ENCODE assay signal across 23 cellular contexts in the genomic region with DNA sequence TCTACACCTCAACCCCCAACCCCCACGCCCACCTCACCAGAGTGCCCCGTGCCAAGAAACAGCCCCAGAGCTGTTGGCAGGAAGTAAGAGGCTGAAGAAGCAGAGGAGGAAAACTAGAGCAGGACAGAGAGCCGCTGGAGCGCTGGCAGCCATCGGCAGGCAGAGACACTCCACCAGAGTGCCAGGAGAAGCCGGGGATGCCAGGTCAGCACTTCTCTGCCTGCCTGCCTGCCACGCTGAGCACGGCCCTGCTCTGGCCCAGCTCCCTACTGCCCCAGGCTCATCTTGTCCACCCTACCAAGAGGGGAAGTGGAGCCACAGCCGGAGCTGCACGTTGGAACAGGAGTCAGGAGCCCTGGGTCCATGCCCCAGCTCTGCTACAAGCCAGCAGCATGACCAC. TPM values are rescaled to one million over a fixed set of nuclear protein-coding genes. Genes with fewer than 3 reads are reported as not detected.
A peak's percentile ranks its signal among the peaks of the same experiment; 100 is the strongest.
DNase-seq lines count a peak whose midpoint lies in the region; ATAC-seq, FAIRE-seq and TF ChIP-seq lines count a peak whose summit lies in the region.
"Had no signal": no experiment of that assay in that cellular context is flagged by ENCODE, and none has a peak within 500 bp of the region (broad histone marks: within the 10 kb centered on the region; RNA-seq: fewer than 3 reads in every experiment).

No MANE protein-coding gene starts in this region.

- no peak overlapping the region for H4K91ac ChIP-seq in H1 (replicated peaks; ENCODE audit: insufficient read length, low read length)
- H4K91ac ChIP-seq in neuronal stem cell (ENCODE audit: low read depth, low read length, poor library complexity): no peak overlapping the region

- H4K20me1 ChIP-seq in H1 (replicated peaks in 1 of 2; ENCODE audit: control insufficient read depth in 1 of 2, insufficient read depth in 2 of 2, low read length in 2 of 2): peaks cover 2 to 3% of the 10 kb centered on the region in 2 experiments

- H3K9me3 ChIP-seq in H1 (ENCODE audit: insufficient read depth in 2 of 2, low read depth in 1 of 2, low read length in 1 of 2) (no peaks in the 10 kb centered on the region), neuronal stem cell (replicated peaks in 1 of 2; ENCODE audit: control insufficient read depth in 2 of 2, insufficient read depth in 1 of 2, low read depth in 1 of 2, low read length in 2 of 2) (no peaks in the 10 kb centered on the region), tibial nerve (no peaks in the 10 kb centered on the region)
- H3K9me3 ChIP-seq: HAP-1, neutrophil, Peyer's patch, SK-N-SH, stomach, upper lobe of left lung had no signal

- no peak overlapping the region for H3K18ac ChIP-seq in H1 (ENCODE audit: extremely low read depth, low read length)
- peak overlapping the region; percentile 50 for H3K18ac ChIP-seq in neuronal stem cell (ENCODE audit: low read length)

- H2BK20ac ChIP-seq in H1 (ENCODE audit: low read length): no peak overlapping the region

- H3K27ac Mint-ChIP-seq in natural killer cell: peak overlapping the region in 1 of 2 donors; percentile 87
- no peak overlapping the region for H3K27ac Mint-ChIP-seq in natural killer cell treated with Interleukin-12 subunit alpha and Interleukin-12 subunit beta and Interleukin-15 and Interleukin-18, amount 100 ng/mL, for 72 hours
- H3K27ac Mint-ChIP-seq: CD14-positive monocyte; T-helper 2 cell treated with Interferon-gamma antibody and Interleukin-4, amounts not matched to agents 5 μg/mL and 100 μg/mL, for 36 hours had no signal

- no peak overlapping the region for H3K9ac ChIP-seq in H1 (replicated peaks in 1 of 4; ENCODE audit: extremely low read depth in 1 of 4, low read depth in 3 of 4, low read length in 3 of 4)
- H3K9ac ChIP-seq in neuronal stem cell (ENCODE audit: low read depth, low read length, poor library complexity): peak overlapping the region; percentile 52
- H3K9ac ChIP-seq: SK-N-SH had no signal

- no peaks in the 10 kb centered on the region for H3K79me2 ChIP-seq in H1 (ENCODE audit: control insufficient read depth in 1 of 2, insufficient read depth in 2 of 2, low read length in 2 of 2)

- H3K56ac ChIP-seq in H1 (replicated peaks; ENCODE audit: insufficient read length, low read depth, low read length): no peak overlapping the region

- H3K4ac ChIP-seq in H1 (replicated peaks; ENCODE audit: insufficient read length, low read depth, low read length) (no peak overlapping the region), neuronal stem cell (ENCODE audit: low read length) (no peak overlapping the region)

- no peak for TF ChIP-seq EP300 in H1 (IDR thresholded peaks at IDR 0.05; ENCODE audit: borderline replicate concordance in 1 of 2, low read depth in 2 of 2, low read length in 2 of 2)
- TF ChIP-seq EP300 in tibial nerve (IDR thresholded peaks at IDR 0.05): no peak

- H3K23ac ChIP-seq in H1 (ENCODE audit: insufficient read length) (no peak overlapping the region), neuronal stem cell (ENCODE audit: low read depth, low read length, poor library complexity) (no peak overlapping the region)

- CTCF ChIA-PET in H1 (lab: Charles Lee; ENCODE audit: partially characterized antibody): interaction anchor here (0.7 to 6.1 kb wide), 10 partner anchors 9 to 117 kb away, joined by 3 to 34 read pairs (median 6); no protein-coding TSS in a partner anchor

- H3K4me1 ChIP-seq in H1 (replicated peaks in 1 of 4; ENCODE audit: control insufficient read depth in 3 of 4, insufficient read depth in 4 of 4, low read length in 3 of 4) (peaks cover 0 to 8% (median under 1%) of the 10 kb centered on the region in 4 experiments; a peak in 5 of 7 replicates), neuronal stem cell (ENCODE audit: control insufficient read depth in 2 of 2, insufficient read depth in 1 of 2, low read depth in 1 of 2, low read length in 2 of 2) (peaks cover 3% of the 10 kb centered on the region in 2 donors), tibial nerve (no peaks in the 10 kb centered on the region)
- H3K4me1 ChIP-seq: HAP-1, Peyer's patch, stomach had no signal

- H3K14ac ChIP-seq in H1 (ENCODE audit: insufficient read length) (no peak overlapping the region), neuronal stem cell (ENCODE audit: low read length) (no peak overlapping the region)

- H3K4me2 ChIP-seq in H1 (ENCODE audit: insufficient read depth in 1 of 2, low read depth in 2 of 2, low read length in 2 of 2) (no peak overlapping the region), neuronal stem cell (ENCODE audit: insufficient read depth, low read length, poor library complexity, severe bottlenecking) (no peak overlapping the region)
- H3K4me2 ChIP-seq: SK-N-SH had no signal

- no peak overlapping the region for H2BK5ac ChIP-seq in H1 (ENCODE audit: low read depth, low read length)
- no peak overlapping the region for H2BK5ac ChIP-seq in neuronal stem cell (ENCODE audit: low read length)

- H2BK120ac ChIP-seq in H1 (replicated peaks; ENCODE audit: low read depth, low read length) (no peak overlapping the region), neuronal stem cell (ENCODE audit: low read depth, low read length) (no peak overlapping the region)

- TF ChIP-seq POLR2A in H1 (IDR thresholded peaks at IDR 0.05; ENCODE audit: control extremely low read depth in 1 of 2, low read depth in 2 of 2, low read length in 2 of 2) (no peak), tibial nerve (IDR thresholded peaks at IDR 0.05) (no peak)

- H3K36me3 ChIP-seq in H1 (ENCODE audit: control insufficient read depth in 2 of 4, insufficient read depth in 4 of 4, low read length in 3 of 4) (no peaks in the 10 kb centered on the region), neuronal stem cell (replicated peaks in 1 of 2; ENCODE audit: control insufficient read depth in 2 of 2, insufficient read depth in 2 of 2, low read length in 2 of 2) (no peaks in the 10 kb centered on the region), tibial nerve (no peaks in the 10 kb centered on the region)
- H3K36me3 ChIP-seq: HAP-1, neutrophil, Peyer's patch, stomach, upper lobe of left lung had no signal

- WGBS in H1 (ENCODE audit: extremely low coverage in 1 of 2, insufficient coverage in 1 of 2, insufficient read length in 1 of 2, insufficient replicate concordance in 2 of 2, low coverage in 1 of 2, low lambda C conversion rate in 2 of 2, missing lambda C conversion rate in 1 of 2), 2 experiments: 89% methylated on average over 10 of the region's 10 CpGs; no CpG with 5 or more reads in 1 of the 2 experiments
- WGBS in neuronal stem cell (ENCODE audit: extremely low coverage in 2 of 2, insufficient read length in 2 of 2, insufficient replicate concordance in 1 of 2), 2 donors: no CpG with 5 or more reads among the region's 10 CpGs
- 61 to 77% methylated on average over 7 to 9 of the region's 10 CpGs for WGBS in tibial nerve, 2 donors

- no peak overlapping the region for H2AFZ ChIP-seq in H1 (ENCODE audit: low read length)
- H2AFZ ChIP-seq in neuronal stem cell (ENCODE audit: low read length): no peak overlapping the region

- no peaks in the 10 kb centered on the region; the same call in 1 of the 2 replicates for H3K79me1 ChIP-seq in H1 (ENCODE audit: low read depth, low read length)
- peaks cover 2% of the 10 kb centered on the region for H3K79me1 ChIP-seq in neuronal stem cell (ENCODE audit: low read depth, low read length)

- intact Hi-C loops in natural killer cell (cut with micrococcal nuclease): loop anchor here (2.0 kb wide), 1 partner anchor 43 kb away; no protein-coding TSS in a partner anchor

- POLR2A ChIA-PET in H1 (lab: Charles Lee; ENCODE audit: partially characterized antibody): interaction anchor here (0.9 to 2.2 kb wide), 2 partner anchors 8 to 51 kb away, joined by 3 to 7 read pairs; no protein-coding TSS in a partner anchor

- H2BK15ac ChIP-seq in H1 (ENCODE audit: low read length) (0 out of 2 replicates have a peak overlapping the region, but pooled peaks have one; percentile 46), neuronal stem cell (ENCODE audit: low read length) (no peak overlapping the region)

- H3K4me3 ChIP-seq in H1 (ENCODE audit: extremely low read depth in 1 of 4, insufficient read depth in 2 of 4, low read depth in 3 of 4, low read length in 4 of 4) (no peak overlapping the region), neuronal stem cell (ENCODE audit: low read length in 2 of 2) (no peak overlapping the region), tibial nerve (no peak overlapping the region)
- H3K4me3 ChIP-seq: HAP-1, lung, Peyer's patch, stomach, upper lobe of left lung had no signal

- FAIRE-seq in H1 (lab: Jason Lieb, UNC): no peak

- ATAC-seq in natural killer cell (no peak), GM19455 (IDR thresholded peaks at IDR 0.05; ENCODE audit: unreplicated experiment) (no peak), GM18498 (IDR thresholded peaks at IDR 0.05; ENCODE audit: unreplicated experiment) (no peak)
- ATAC-seq in natural killer cell treated with Interleukin-12 subunit alpha and Interleukin-12 subunit beta and Interleukin-15 and Interleukin-18, amount 100 ng/mL, for 72 hours: no peak

- TF ChIP-seq CTCF in natural killer cell (IDR thresholded peaks at IDR 0.05): no peak
- TF ChIP-seq CTCF in H1 (IDR thresholded peaks at IDR 0.05; ENCODE audit: control extremely low read depth in 1 of 3, insufficient read depth in 1 of 3, low read depth in 1 of 3, low read length in 3 of 3): no peak
- no peak for TF ChIP-seq CTCF in tibial nerve (IDR thresholded peaks at IDR 0.05)

- no peaks in the 10 kb centered on the region for H3K36me3 Mint-ChIP-seq in natural killer cell
- H3K36me3 Mint-ChIP-seq in natural killer cell treated with Interleukin-12 subunit alpha and Interleukin-12 subunit beta and Interleukin-15 and Interleukin-18, amount 100 ng/mL, for 72 hours: no peaks in the 10 kb centered on the region
- H3K36me3 Mint-ChIP-seq: CD14-positive monocyte had no signal

- peaks cover 42 to 72% of the 10 kb centered on the region in 2 donors for H3K4me1 Mint-ChIP-seq in natural killer cell
- peaks cover 15 to 22% of the 10 kb centered on the region in 2 donors for H3K4me1 Mint-ChIP-seq in natural killer cell treated with Interleukin-12 subunit alpha and Interleukin-12 subunit beta and Interleukin-15 and Interleukin-18, amount 100 ng/mL, for 72 hours (ENCODE audit: low read depth in 2 of 2)
- H3K4me1 Mint-ChIP-seq: CD14-positive monocyte had no signal

- TF ChIP-seq RAD21 in H1 (IDR thresholded peaks at IDR 0.05 in 1 of 2, conservative IDR thresholded peaks at IDR 0.05 in 1 of 2; ENCODE audit: low read depth in 2 of 2, low read length in 2 of 2): no peak

- no peaks in the 10 kb centered on the region for H3K23me2 ChIP-seq in H1 (ENCODE audit: low read depth, low read length)

- peak overlapping the region; percentile 58 for H3K4me3 Mint-ChIP-seq in natural killer cell
- no peak overlapping the region for H3K4me3 Mint-ChIP-seq in natural killer cell treated with Interleukin-12 subunit alpha and Interleukin-12 subunit beta and Interleukin-15 and Interleukin-18, amount 100 ng/mL, for 72 hours
- H3K4me3 Mint-ChIP-seq: CD14-positive monocyte; T-helper 2 cell treated with Interferon-gamma antibody and Interleukin-4, amounts not matched to agents 5 μg/mL and 100 μg/mL, for 36 hours had no signal

- no peaks in the 10 kb centered on the region for H3K9me3 Mint-ChIP-seq in natural killer cell
- H3K9me3 Mint-ChIP-seq in natural killer cell treated with Interleukin-12 subunit alpha and Interleukin-12 subunit beta and Interleukin-15 and Interleukin-18, amount 100 ng/mL, for 72 hours: no peaks in the 10 kb centered on the region
- H3K9me3 Mint-ChIP-seq: CD14-positive monocyte; T-helper 2 cell treated with Interferon-gamma antibody and Interleukin-4, amounts not matched to agents 5 μg/mL and 100 μg/mL, for 36 hours had no signal

- H3K27me3 ChIP-seq in H1 (replicated peaks in 1 of 4; ENCODE audit: control insufficient read depth in 3 of 4, extremely low read depth in 1 of 4, insufficient read depth in 3 of 4, low read length in 3 of 4) (no peaks in the 10 kb centered on the region; a peak in 1 of 7 replicates), neuronal stem cell (ENCODE audit: control insufficient read depth in 3 of 3, insufficient read depth in 3 of 3, low read depth in 1 of 3, low read length in 3 of 3) (peaks cover 0 to 26% (median 0%) of the 10 kb centered on the region in 3 experiments), tibial nerve (no peaks in the 10 kb centered on the region)
- H3K27me3 ChIP-seq: neutrophil, Peyer's patch, stomach, upper lobe of left lung had no signal

- H3K27me3 Mint-ChIP-seq in natural killer cell (ENCODE audit: low read depth in 2 of 2): no peaks in the 10 kb centered on the region
- no peaks in the 10 kb centered on the region for H3K27me3 Mint-ChIP-seq in natural killer cell treated with Interleukin-12 subunit alpha and Interleukin-12 subunit beta and Interleukin-15 and Interleukin-18, amount 100 ng/mL, for 72 hours

- H2BK12ac ChIP-seq in H1 (ENCODE audit: low read depth, low read length) (no peak overlapping the region), neuronal stem cell (ENCODE audit: low read length) (no peak overlapping the region)

- H4K8ac ChIP-seq in H1 (ENCODE audit: extremely low read depth, insufficient read depth, low read length) (no peak overlapping the region; the same call in 1 of the 2 replicates), neuronal stem cell (ENCODE audit: low read depth, low read length) (peak overlapping the region; percentile 24)

- H4K5ac ChIP-seq in H1 (ENCODE audit: insufficient read length, low read depth, low read length): no peak overlapping the region

- H3K27ac ChIP-seq in H1 (ENCODE audit: low read depth, low read length) (no peak overlapping the region), neuronal stem cell (replicated peaks; ENCODE audit: low read length) (no peak overlapping the region), tibial nerve (no peak overlapping the region)
- H3K27ac ChIP-seq: neutrophil, Peyer's patch, stomach, upper lobe of left lung had no signal

- DNase-seq in natural killer cell (no peak), H1 (ENCODE audit: low read depth in 1 of 2, low spot score in 2 of 2) (no peak), neuronal stem cell (ENCODE audit: low spot score) (no peak), tibial nerve (ENCODE audit: low spot score in 2 of 2) (no peak)
- DNase-seq in natural killer cell treated with Interleukin-12 subunit alpha and Interleukin-12 subunit beta and Interleukin-15 and Interleukin-18, amount 100 ng/mL, for 72 hours (ENCODE audit: low spot score): no peak
- no peak for DNase-seq in stimulated activated naive CD4-positive, alpha-beta T cell (lab: John Stamatoyannopoulos, UW)
- DNase-seq: activated CD4-positive, alpha-beta T cell treated with anti-CD3 and anti-CD28 coated beads, Interleukin-2, amount 50 U/mL, for 48 hours; amniotic stem cell; GDM1; IMR-90; NCI-H1417; Peyer's patch; SK-N-SH; stimulated activated CD4-positive, alpha-beta T cell treated with anti-CD3 and anti-CD28 coated beads, Interleukin-4, amount 100 ng/mL, for 4 hours; stomach had no signal

- H2AK5ac ChIP-seq in H1 (ENCODE audit: low read depth, low read length): no peak overlapping the region
- H2AK5ac ChIP-seq in neuronal stem cell (ENCODE audit: low read depth, low read length): no peak overlapping the region

RNA-seq across cellular contexts. Expression of a gene that starts 29.7 kb away (rescaled TPM):
- total RNA-seq in natural killer cell: 10 to 100 TPM; 36.5 to 56.4 (median 43.8) TPM
- total RNA-seq in natural killer cell treated with Interleukin-12 subunit alpha and Interleukin-12 subunit beta and Interleukin-15 and Interleukin-18, amount 100 ng/mL, for 72 hours: 1 to 10 TPM; 1.6 to 1.7 TPM
- total RNA-seq in H1 (2021; fragmentation: NEBNext Ultra II Directional; extraction: Animal tissue kit (Norgen Biotek cat#: 25700)): 14.0 and 14.1 TPM in 2 replicates
- 24.9 and 25.0 TPM in 2 replicates for polyA plus RNA-seq in H1 (2011; rRNA removed)
- 14.3 TPM for polyA plus RNA-seq in H1 (2011; cell fraction: cytosol; rRNA removed)
- 43.9 TPM for polyA plus RNA-seq in H1 (2011; cell fraction: nucleus; rRNA removed)
- 16.0 to 28.5 TPM (median 22.8 TPM) in 4 replicates for polyA plus RNA-seq in H1 (2012, experiment 1 of 2)
- 13.3 TPM for polyA plus RNA-seq in H1 (2012, experiment 2 of 2)
- polyA plus RNA-seq in H1 (2013, experiment 1 of 2): 16.1 TPM
- polyA plus RNA-seq in H1 (2013, experiment 2 of 2): 13.8 TPM
- polyA minus RNA-seq in H1 (2011; rRNA and poly(A)+ RNA removed): 16.8 and 18.9 TPM in 2 replicates
- 14.2 TPM for polyA minus RNA-seq in H1 (2011; cell fraction: cytosol; rRNA and poly(A)+ RNA removed)
- 9.4 TPM for polyA minus RNA-seq in H1 (2011; cell fraction: nucleus; rRNA and poly(A)+ RNA removed)
- 12.5 TPM for polyA plus RNA-seq in neuronal stem cell (2013, experiment 1 of 2)
- polyA plus RNA-seq in neuronal stem cell (2013, experiment 2 of 2): 12.2 TPM
- total RNA-seq in tibial nerve: 1 to 10 TPM in 2 of 4 donors, under 1 TPM in 2; 0.84 to 2.0 (median 1.2) TPM
- total RNA-seq: IMR-90 had no signal
